In the genomic region with DNA sequence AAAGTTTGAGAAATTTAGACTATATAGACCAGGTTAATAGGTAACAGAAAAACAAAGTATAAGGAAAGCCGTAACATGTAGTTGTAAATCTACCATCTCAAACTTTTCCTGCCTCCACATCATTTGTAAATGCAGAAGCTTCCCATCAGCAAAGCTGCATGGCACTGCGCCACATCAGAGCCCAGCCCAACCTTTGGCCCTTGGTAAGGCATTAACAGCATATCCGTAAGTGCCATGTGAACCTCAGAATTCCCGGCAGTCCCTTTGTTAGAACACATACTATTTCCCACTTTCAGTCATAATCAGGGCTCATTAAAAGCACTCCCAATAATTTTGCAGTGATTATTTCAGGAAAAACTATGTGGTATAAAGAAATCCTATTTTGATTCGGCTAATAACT, we compare ENCODE assay signal across 1 cellular context.
TF ChIP-seq lines count a peak whose summit lies in the region.

No MANE protein-coding gene starts in this region.

TF ChIP-seq in liver, 16 proteins besides CTCF, POLR2A, EP300 and RAD21:
- TF ChIP-seq, protein P1, sequence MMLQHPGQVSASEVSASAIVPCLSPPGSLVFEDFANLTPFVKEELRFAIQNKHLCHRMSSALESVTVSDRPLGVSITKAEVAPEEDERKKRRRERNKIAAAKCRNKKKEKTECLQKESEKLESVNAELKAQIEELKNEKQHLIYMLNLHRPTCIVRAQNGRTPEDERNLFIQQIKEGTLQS (IDR thresholded peaks at IDR 0.05), result no peak
- TF ChIP-seq SP1 (IDR thresholded peaks at IDR 0.05), result peak; percentile 93
- TF ChIP-seq, protein P2, sequence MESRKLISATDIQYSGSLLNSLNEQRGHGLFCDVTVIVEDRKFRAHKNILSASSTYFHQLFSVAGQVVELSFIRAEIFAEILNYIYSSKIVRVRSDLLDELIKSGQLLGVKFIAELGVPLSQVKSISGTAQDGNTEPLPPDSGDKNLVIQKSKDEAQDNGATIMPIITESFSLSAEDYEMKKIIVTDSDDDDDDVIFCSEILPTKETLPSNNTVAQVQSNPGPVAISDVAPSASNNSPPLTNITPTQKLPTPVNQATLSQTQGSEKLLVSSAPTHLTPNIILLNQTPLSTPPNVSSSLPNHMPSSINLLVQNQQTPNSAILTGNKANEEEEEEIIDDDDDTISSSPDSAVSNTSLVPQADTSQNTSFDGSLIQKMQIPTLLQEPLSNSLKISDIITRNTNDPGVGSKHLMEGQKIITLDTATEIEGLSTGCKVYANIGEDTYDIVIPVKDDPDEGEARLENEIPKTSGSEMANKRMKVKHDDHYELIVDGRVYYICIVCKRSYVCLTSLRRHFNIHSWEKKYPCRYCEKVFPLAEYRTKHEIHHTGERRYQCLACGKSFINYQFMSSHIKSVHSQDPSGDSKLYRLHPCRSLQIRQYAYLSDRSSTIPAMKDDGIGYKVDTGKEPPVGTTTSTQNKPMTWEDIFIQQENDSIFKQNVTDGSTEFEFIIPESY (IDR thresholded peaks at IDR 0.05), result no peak
- TF ChIP-seq YY1 (IDR thresholded peaks at IDR 0.05), result peak; percentile 47
- no peak for TF ChIP-seq EGR1 (IDR thresholded peaks at IDR 0.05; ENCODE audit: low read depth in 2 of 2)
- peak; percentile 86 to 89 for TF ChIP-seq HNF4A (conservative IDR thresholded peaks at IDR 0.05)
- TF ChIP-seq GABPA (IDR thresholded peaks at IDR 0.05 in 1 of 2, conservative IDR thresholded peaks at IDR 0.05 in 1 of 2), result no peak
- no peak for TF ChIP-seq JUND (IDR thresholded peaks at IDR 0.05)
- TF ChIP-seq HNF4G (IDR thresholded peaks at IDR 0.05), result peak; percentile 70
- peak; percentile 22 for TF ChIP-seq FOXA2 (IDR thresholded peaks at IDR 0.05)
- TF ChIP-seq, protein P3, sequence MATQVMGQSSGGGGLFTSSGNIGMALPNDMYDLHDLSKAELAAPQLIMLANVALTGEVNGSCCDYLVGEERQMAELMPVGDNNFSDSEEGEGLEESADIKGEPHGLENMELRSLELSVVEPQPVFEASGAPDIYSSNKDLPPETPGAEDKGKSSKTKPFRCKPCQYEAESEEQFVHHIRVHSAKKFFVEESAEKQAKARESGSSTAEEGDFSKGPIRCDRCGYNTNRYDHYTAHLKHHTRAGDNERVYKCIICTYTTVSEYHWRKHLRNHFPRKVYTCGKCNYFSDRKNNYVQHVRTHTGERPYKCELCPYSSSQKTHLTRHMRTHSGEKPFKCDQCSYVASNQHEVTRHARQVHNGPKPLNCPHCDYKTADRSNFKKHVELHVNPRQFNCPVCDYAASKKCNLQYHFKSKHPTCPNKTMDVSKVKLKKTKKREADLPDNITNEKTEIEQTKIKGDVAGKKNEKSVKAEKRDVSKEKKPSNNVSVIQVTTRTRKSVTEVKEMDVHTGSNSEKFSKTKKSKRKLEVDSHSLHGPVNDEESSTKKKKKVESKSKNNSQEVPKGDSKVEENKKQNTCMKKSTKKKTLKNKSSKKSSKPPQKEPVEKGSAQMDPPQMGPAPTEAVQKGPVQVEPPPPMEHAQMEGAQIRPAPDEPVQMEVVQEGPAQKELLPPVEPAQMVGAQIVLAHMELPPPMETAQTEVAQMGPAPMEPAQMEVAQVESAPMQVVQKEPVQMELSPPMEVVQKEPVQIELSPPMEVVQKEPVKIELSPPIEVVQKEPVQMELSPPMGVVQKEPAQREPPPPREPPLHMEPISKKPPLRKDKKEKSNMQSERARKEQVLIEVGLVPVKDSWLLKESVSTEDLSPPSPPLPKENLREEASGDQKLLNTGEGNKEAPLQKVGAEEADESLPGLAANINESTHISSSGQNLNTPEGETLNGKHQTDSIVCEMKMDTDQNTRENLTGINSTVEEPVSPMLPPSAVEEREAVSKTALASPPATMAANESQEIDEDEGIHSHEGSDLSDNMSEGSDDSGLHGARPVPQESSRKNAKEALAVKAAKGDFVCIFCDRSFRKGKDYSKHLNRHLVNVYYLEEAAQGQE (IDR thresholded peaks at IDR 0.05), result no peak
- TF ChIP-seq TAF1 (conservative IDR thresholded peaks at IDR 0.05), result no peak
- TF ChIP-seq RXRA (IDR thresholded peaks at IDR 0.05), result peak; percentile 40 to 44
- TF ChIP-seq, protein P4, sequence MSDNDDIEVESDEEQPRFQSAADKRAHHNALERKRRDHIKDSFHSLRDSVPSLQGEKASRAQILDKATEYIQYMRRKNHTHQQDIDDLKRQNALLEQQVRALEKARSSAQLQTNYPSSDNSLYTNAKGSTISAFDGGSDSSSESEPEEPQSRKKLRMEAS (IDR thresholded peaks at IDR 0.05), result no peak
- peak; percentile 42 for TF ChIP-seq NR2F2 (IDR thresholded peaks at IDR 0.05)
- no peak for TF ChIP-seq FOXA1 (IDR thresholded peaks at IDR 0.05)
